Comparison of ENCODE assay signal across 1 cellular context in the genomic region with DNA sequence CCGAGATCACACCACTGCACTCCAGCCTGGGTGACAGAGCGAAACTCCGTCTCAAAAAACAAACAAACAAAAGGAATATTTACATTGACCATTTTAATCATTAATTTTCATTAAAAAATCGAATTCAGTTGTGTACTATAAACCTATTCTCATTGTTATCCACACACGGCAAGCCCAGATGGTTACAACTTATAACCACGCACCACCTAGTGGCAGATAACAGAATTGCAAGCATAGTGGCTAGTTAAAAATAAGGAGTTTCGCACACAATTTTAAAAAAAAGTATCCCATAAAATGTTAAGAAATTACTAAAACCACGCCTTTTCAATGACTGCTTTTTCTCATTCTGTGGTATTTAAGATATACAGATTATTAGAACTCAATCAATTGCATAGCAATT.
TF ChIP-seq lines count a peak whose summit lies in the region.

No MANE protein-coding gene starts in this region.

TF ChIP-seq in H1, 55 proteins besides CTCF, POLR2A, EP300 and RAD21:
- TF ChIP-seq SP4 (IDR thresholded peaks at IDR 0.05; ENCODE audit: low read length) (no peak), SRF (IDR thresholded peaks at IDR 0.05; ENCODE audit: low read depth, low read length) (no peak), JUND (IDR thresholded peaks at IDR 0.05; ENCODE audit: low read length) (no peak), TAF1 (IDR thresholded peaks at IDR 0.05; ENCODE audit: low read depth, low read length) (no peak), RXRA (IDR thresholded peaks at IDR 0.05; ENCODE audit: insufficient read depth, low read depth, low read length) (no peak)
- TF ChIP-seq, protein P1, sequence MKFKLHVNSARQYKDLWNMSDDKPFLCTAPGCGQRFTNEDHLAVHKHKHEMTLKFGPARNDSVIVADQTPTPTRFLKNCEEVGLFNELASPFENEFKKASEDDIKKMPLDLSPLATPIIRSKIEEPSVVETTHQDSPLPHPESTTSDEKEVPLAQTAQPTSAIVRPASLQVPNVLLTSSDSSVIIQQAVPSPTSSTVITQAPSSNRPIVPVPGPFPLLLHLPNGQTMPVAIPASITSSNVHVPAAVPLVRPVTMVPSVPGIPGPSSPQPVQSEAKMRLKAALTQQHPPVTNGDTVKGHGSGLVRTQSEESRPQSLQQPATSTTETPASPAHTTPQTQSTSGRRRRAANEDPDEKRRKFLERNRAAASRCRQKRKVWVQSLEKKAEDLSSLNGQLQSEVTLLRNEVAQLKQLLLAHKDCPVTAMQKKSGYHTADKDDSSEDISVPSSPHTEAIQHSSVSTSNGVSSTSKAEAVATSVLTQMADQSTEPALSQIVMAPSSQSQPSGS (IDR thresholded peaks at IDR 0.05; ENCODE audit: low read length) = no peak
